Comparison of ENCODE assay signal across 19 cellular contexts in genomic region chr12:128047266-128048060, GRCh38.
"Had no signal": no experiment of that assay in that cellular context is flagged by ENCODE, and none has a peak within 500 bp of the region (broad histone marks: within the 10 kb centered on the region; RNA-seq: fewer than 3 reads in every experiment).

No MANE protein-coding gene starts in this region.

- H3K36me3 Mint-ChIP-seq: activated CD4-positive, alpha-beta memory T cell treated with anti-CD3 and anti-CD28 coated beads for 36 hours; activated CD8-positive, alpha-beta memory T cell treated with anti-CD3 and anti-CD28 coated beads, Interleukin-2, amount 10 ng/mL, durations not matched to agents 7 days and 5 days; activated naive CD8-positive, alpha-beta T cell treated with anti-CD3 and anti-CD28 coated beads, Interleukin-2, amount 10 ng/mL, durations not matched to agents 7 days and 5 days had no signal

- H2AFZ ChIP-seq: hepatocyte had no signal

- H3K4me3 Mint-ChIP-seq: activated CD4-positive, alpha-beta memory T cell treated with anti-CD3 and anti-CD28 coated beads for 36 hours; activated CD4-positive, alpha-beta T cell treated with anti-CD3 and anti-CD28 coated beads for 36 hours; activated CD8-positive, alpha-beta memory T cell treated with anti-CD3 and anti-CD28 coated beads, Interleukin-2, amount 10 ng/mL, durations not matched to agents 7 days and 5 days; activated naive CD8-positive, alpha-beta T cell treated with anti-CD3 and anti-CD28 coated beads, Interleukin-2, amount 10 ng/mL, durations not matched to agents 7 days and 5 days; naive thymus-derived CD4-positive, alpha-beta T cell; WTC11 had no signal

- H3K79me2 ChIP-seq: hepatocyte had no signal

- H3K4me2 ChIP-seq: hepatocyte had no signal

- DNase-seq: activated CD4-positive, alpha-beta memory T cell treated with anti-CD3 and anti-CD28 coated beads for 36 hours; activated CD4-positive, alpha-beta T cell treated with anti-CD3 and anti-CD28 coated beads for 36 hours; activated CD8-positive, alpha-beta memory T cell treated with anti-CD3 and anti-CD28 coated beads, Interleukin-2, amount 10 ng/mL, durations not matched to agents 7 days and 5 days; activated naive CD8-positive, alpha-beta T cell treated with anti-CD3 and anti-CD28 coated beads, Interleukin-2, amount 10 ng/mL, durations not matched to agents 7 days and 5 days; amygdala; central memory CD4-positive, alpha-beta T cell; foreskin keratinocyte; mesenchymal stem cell; mucosa of descending colon; naive thymus-derived CD4-positive, alpha-beta T cell; ovary; psoas muscle; right cardiac atrium; stimulated activated CD4-positive, alpha-beta T cell treated with anti-CD3 and anti-CD28 coated beads, Interleukin-2, amount 100 ng/mL, for 24 hours; stimulated activated naive CD8-positive, alpha-beta T cell treated with anti-CD3 and anti-CD28 coated beads, Interleukin-15, Interleukin-2, amounts not matched to agents 100 U/mL and 50 U/mL, for 24 hours; substantia nigra; tibial artery had no signal

- H3K27me3 ChIP-seq: foreskin keratinocyte, hepatocyte, ovary, tibial artery had no signal

- H3K9me3 ChIP-seq: mucosa of descending colon, ovary, psoas muscle, tibial artery had no signal

- ATAC-seq: activated CD4-positive, alpha-beta T cell treated with anti-CD3 and anti-CD28 coated beads for 36 hours; activated CD8-positive, alpha-beta memory T cell treated with anti-CD3 and anti-CD28 coated beads, Interleukin-2, amount 10 ng/mL, durations not matched to agents 7 days and 5 days; foreskin keratinocyte; naive thymus-derived CD4-positive, alpha-beta T cell; psoas muscle; right cardiac atrium; stimulated activated naive CD8-positive, alpha-beta T cell treated with anti-CD3 and anti-CD28 coated beads, Interleukin-15, Interleukin-2, amounts not matched to agents 100 U/mL and 50 U/mL, for 24 hours; WTC11 had no signal

- H3K27ac ChIP-seq: foreskin keratinocyte, hepatocyte, ovary, psoas muscle, tibial artery had no signal

- H3K4me1 Mint-ChIP-seq: activated CD4-positive, alpha-beta T cell treated with anti-CD3 and anti-CD28 coated beads for 36 hours; activated CD8-positive, alpha-beta memory T cell treated with anti-CD3 and anti-CD28 coated beads, Interleukin-2, amount 10 ng/mL, durations not matched to agents 7 days and 5 days; activated naive CD8-positive, alpha-beta T cell treated with anti-CD3 and anti-CD28 coated beads, Interleukin-2, amount 10 ng/mL, durations not matched to agents 7 days and 5 days; naive thymus-derived CD4-positive, alpha-beta T cell; WTC11 had no signal

- H3K4me1 ChIP-seq: foreskin keratinocyte, psoas muscle, tibial artery had no signal

- H3K27me3 Mint-ChIP-seq: activated CD4-positive, alpha-beta memory T cell treated with anti-CD3 and anti-CD28 coated beads for 36 hours; activated CD4-positive, alpha-beta T cell treated with anti-CD3 and anti-CD28 coated beads for 36 hours; activated CD8-positive, alpha-beta memory T cell treated with anti-CD3 and anti-CD28 coated beads, Interleukin-2, amount 10 ng/mL, durations not matched to agents 7 days and 5 days; activated naive CD8-positive, alpha-beta T cell treated with anti-CD3 and anti-CD28 coated beads, Interleukin-2, amount 10 ng/mL, durations not matched to agents 7 days and 5 days; naive thymus-derived CD4-positive, alpha-beta T cell had no signal

- H3K36me3 ChIP-seq: ovary, tibial artery had no signal

- H3K4me3 ChIP-seq: hepatocyte, mucosa of descending colon, ovary, psoas muscle, tibial artery had no signal

- H3K27ac Mint-ChIP-seq: activated CD4-positive, alpha-beta memory T cell treated with anti-CD3 and anti-CD28 coated beads for 36 hours; activated CD4-positive, alpha-beta T cell treated with anti-CD3 and anti-CD28 coated beads for 36 hours; activated CD8-positive, alpha-beta memory T cell treated with anti-CD3 and anti-CD28 coated beads, Interleukin-2, amount 10 ng/mL, durations not matched to agents 7 days and 5 days; activated naive CD8-positive, alpha-beta T cell treated with anti-CD3 and anti-CD28 coated beads, Interleukin-2, amount 10 ng/mL, durations not matched to agents 7 days and 5 days; naive thymus-derived CD4-positive, alpha-beta T cell; WTC11 had no signal
